7 cellular contexts compared by ENCODE assay signal in the genomic region with DNA sequence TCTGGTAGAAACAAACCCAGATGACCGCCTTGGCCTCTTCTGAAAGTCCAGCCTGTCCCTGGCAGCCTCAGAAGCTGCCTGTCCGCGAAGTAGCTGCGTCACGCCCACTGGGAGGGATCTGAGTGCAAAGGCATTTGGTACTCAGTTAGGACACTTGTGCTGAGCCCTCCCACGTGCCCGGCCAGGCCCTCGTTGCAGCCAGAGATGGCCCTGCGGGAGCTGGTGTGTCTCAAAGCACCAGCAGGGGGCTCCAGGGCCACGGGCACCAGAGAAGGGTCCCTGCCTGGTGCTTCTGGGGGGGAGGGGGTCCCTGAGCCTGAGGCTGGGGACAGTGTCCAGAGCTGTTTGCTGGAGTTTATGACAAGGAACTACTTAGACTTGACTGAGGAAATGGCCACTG. TPM values are rescaled to one million over a fixed set of nuclear protein-coding genes. Genes with fewer than 3 reads are reported as not detected.
DNase-seq lines count a peak whose midpoint lies in the region; ATAC-seq and TF ChIP-seq lines count a peak whose summit lies in the region.
"Had no signal": no experiment of that assay in that cellular context is flagged by ENCODE, and none has a peak within 500 bp of the region (broad histone marks: within the 10 kb centered on the region; RNA-seq: fewer than 3 reads in every experiment).

No MANE protein-coding gene starts in this region.

- no peak overlapping the region for H3K4me3 Mint-ChIP-seq in WTC11
- H3K4me3 Mint-ChIP-seq: activated T-helper 17 cell treated with anti-CD3 and anti-CD28 coated beads, Interleukin-2, amount 50 U/mL, for 72 hours had no signal

- POLR2A ChIA-PET in WTC11 (lab: Charles Lee) = interaction anchor here (0.8 kb wide), 1 partner anchor 17 kb away, joined by 3 read pairs; no protein-coding TSS in a partner anchor

- peaks cover 4% of the 10 kb centered on the region; the same call in 1 of the 2 replicates for H3K9me3 Mint-ChIP-seq in WTC11
- H3K9me3 Mint-ChIP-seq: activated T-helper 17 cell treated with anti-CD3 and anti-CD28 coated beads, Interleukin-2, amount 50 U/mL, for 72 hours had no signal

- peaks cover 8% of the 10 kb centered on the region for H3K4me1 Mint-ChIP-seq in WTC11

- TF ChIP-seq CTCF in GM12864 (IDR thresholded peaks at IDR 0.05; ENCODE audit: low read depth, low read length, missing control alignments) (peak; percentile 50), WTC11 (IDR thresholded peaks at IDR 0.05) (peak; percentile 23; the same call in 1 of the 2 replicates), mucosa of descending colon (IDR thresholded peaks at IDR 0.05) (no peak)

- peaks cover 9% of the 10 kb centered on the region for H3K4me1 ChIP-seq in mucosa of descending colon (ENCODE audit: low read depth)

- H3K4me3 ChIP-seq in GM12864 (ENCODE audit: low read depth, low read length) = no peak overlapping the region
- no peak overlapping the region for H3K4me3 ChIP-seq in mucosa of descending colon

- ATAC-seq in WTC11 (peak; percentile 84), mucosa of descending colon (peak; percentile 18), HG03095 (IDR thresholded peaks at IDR 0.05; ENCODE audit: unreplicated experiment) (no peak)
- ATAC-seq: activated T-helper 17 cell treated with anti-CD3 and anti-CD28 coated beads, Interleukin-2, amount 50 U/mL, for 72 hours had no signal

- intact Hi-C loops in mucosa of descending colon (cut with DNase I, micrococcal nuclease) = no loop called here

- H3K27me3 Mint-ChIP-seq in WTC11 (ENCODE audit: low read depth) = no peaks in the 10 kb centered on the region
- H3K27me3 Mint-ChIP-seq: activated T-helper 17 cell treated with anti-CD3 and anti-CD28 coated beads, Interleukin-2, amount 50 U/mL, for 72 hours had no signal

- H3K9me3 ChIP-seq in mucosa of descending colon = no peaks in the 10 kb centered on the region

- CTCF ChIA-PET in WTC11 (lab: Charles Lee) = interaction anchor here (0.8 to 3.0 kb wide), 23 partner anchors 8 to 439 kb away, joined by 3 to 19 read pairs (median 4); a partner anchor contains a TSS

- no peak overlapping the region for H3K27ac Mint-ChIP-seq in WTC11
- H3K27ac Mint-ChIP-seq: activated T-helper 17 cell treated with anti-CD3 and anti-CD28 coated beads, Interleukin-2, amount 50 U/mL, for 72 hours had no signal

- DNase-seq in GM12864 (ENCODE audit: low read depth) (no peak), WTC11 (ENCODE audit: low spot score) (peak; percentile 78), mucosa of descending colon (peak in 2 of 3 donors; percentile 26 to 62), mucosa of gallbladder (ENCODE audit: low spot score) (no peak)
- no peak for DNase-seq in activated CD4-positive, alpha-beta T cell treated with anti-CD3 and anti-CD28 coated beads for 4 hours

- H3K36me3 ChIP-seq in mucosa of descending colon (ENCODE audit: low read depth) = peaks cover 8% of the 10 kb centered on the region

- H3K36me3 Mint-ChIP-seq in WTC11 = peaks cover 25% of the 10 kb centered on the region

TF ChIP-seq in WTC11, 78 proteins besides CTCF, POLR2A, EP300 and RAD21:
- TF ChIP-seq, protein P1, sequence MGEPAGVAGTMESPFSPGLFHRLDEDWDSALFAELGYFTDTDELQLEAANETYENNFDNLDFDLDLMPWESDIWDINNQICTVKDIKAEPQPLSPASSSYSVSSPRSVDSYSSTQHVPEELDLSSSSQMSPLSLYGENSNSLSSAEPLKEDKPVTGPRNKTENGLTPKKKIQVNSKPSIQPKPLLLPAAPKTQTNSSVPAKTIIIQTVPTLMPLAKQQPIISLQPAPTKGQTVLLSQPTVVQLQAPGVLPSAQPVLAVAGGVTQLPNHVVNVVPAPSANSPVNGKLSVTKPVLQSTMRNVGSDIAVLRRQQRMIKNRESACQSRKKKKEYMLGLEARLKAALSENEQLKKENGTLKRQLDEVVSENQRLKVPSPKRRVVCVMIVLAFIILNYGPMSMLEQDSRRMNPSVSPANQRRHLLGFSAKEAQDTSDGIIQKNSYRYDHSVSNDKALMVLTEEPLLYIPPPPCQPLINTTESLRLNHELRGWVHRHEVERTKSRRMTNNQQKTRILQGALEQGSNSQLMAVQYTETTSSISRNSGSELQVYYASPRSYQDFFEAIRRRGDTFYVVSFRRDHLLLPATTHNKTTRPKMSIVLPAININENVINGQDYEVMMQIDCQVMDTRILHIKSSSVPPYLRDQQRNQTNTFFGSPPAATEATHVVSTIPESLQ (CRISPR knock-in tag; IDR thresholded peaks at IDR 0.05) = no peak
- TF ChIP-seq, protein P2, sequence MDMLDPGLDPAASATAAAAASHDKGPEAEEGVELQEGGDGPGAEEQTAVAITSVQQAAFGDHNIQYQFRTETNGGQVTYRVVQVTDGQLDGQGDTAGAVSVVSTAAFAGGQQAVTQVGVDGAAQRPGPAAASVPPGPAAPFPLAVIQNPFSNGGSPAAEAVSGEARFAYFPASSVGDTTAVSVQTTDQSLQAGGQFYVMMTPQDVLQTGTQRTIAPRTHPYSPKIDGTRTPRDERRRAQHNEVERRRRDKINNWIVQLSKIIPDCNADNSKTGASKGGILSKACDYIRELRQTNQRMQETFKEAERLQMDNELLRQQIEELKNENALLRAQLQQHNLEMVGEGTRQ (CRISPR knock-in tag; IDR thresholded peaks at IDR 0.05) = peak; percentile 33; the same call in 1 of the 2 replicates

RNA-seq across cellular contexts. Expression of a gene that starts 5.8 kb away (rescaled TPM):
- total RNA-seq in WTC11 (2021) (27.0 to 29.8 TPM (median 28.8 TPM) in 3 replicates), mucosa of descending colon (10 to 100 TPM; 21.5 to 23.8 (median 23.1) TPM), mucosa of gallbladder (37.0 TPM)

RNA-seq across cellular contexts. Expression of a gene that starts 20.9 kb away (rescaled TPM):
- 79.9 to 90.4 TPM (median 81.3 TPM) in 3 replicates for total RNA-seq in WTC11 (2021)
- total RNA-seq in mucosa of descending colon = 10 to 100 TPM; 36.8 to 52.6 (median 42.7) TPM
- total RNA-seq in mucosa of gallbladder = 55.1 TPM

RNA-seq across cellular contexts. Expression of a gene that starts 36.1 kb away (rescaled TPM):
- 10.2 to 10.7 TPM (median 10.3 TPM) in 3 replicates for total RNA-seq in WTC11 (2021)
- total RNA-seq in mucosa of descending colon = under 1 TPM in 1 of 3 donors, not detected in 2; 0.44 TPM
- 0.95 TPM for total RNA-seq in mucosa of gallbladder

RNA-seq across cellular contexts. Expression of a gene that starts 38.2 kb away (rescaled TPM):
- total RNA-seq in WTC11 (2021) = 36.3 to 45.4 TPM (median 40.8 TPM) in 3 replicates
- total RNA-seq in mucosa of descending colon = 10 to 100 TPM; 34.5 to 41.6 (median 40.5) TPM
- total RNA-seq in mucosa of gallbladder = 64.4 TPM

RNA-seq across cellular contexts. Expression of a gene that starts 44.5 kb away (rescaled TPM):
- total RNA-seq in WTC11 (2021) = 31.9 to 40.9 TPM (median 38.2 TPM) in 3 replicates
- 10 to 100 TPM; 39.5 to 66.3 (median 47.8) TPM for total RNA-seq in mucosa of descending colon
- total RNA-seq in mucosa of gallbladder = 100 TPM

Comparison
In these comparisons a context has a peak if more than half of its experiments do, and no peak if none do; other contexts are left out.
1. DNase-seq: peak in WTC11 (single experiment) and mucosa of descending colon (2 of 3); none in GM12864 (single experiment), mucosa of gallbladder (single experiment) and activated CD4-positive, alpha-beta T cell treated with anti-CD3 and anti-CD28 coated beads for 4 hours (0 of 2).